ENCODE assay signal across 11 cellular contexts in genomic region chr4:153513596-153513995, GRCh38. TPM values are rescaled to one million over a fixed set of nuclear protein-coding genes. Genes with fewer than 3 reads are reported as not detected.
DNase-seq lines count a peak whose midpoint lies in the region; ATAC-seq and TF ChIP-seq lines count a peak whose summit lies in the region.
"Had no signal": no experiment of that assay in that cellular context is flagged by ENCODE, and none has a peak within 500 bp of the region (broad histone marks: within the 10 kb centered on the region; RNA-seq: fewer than 3 reads in every experiment).

No MANE protein-coding gene starts in this region.

- WGBS in body of pancreas, 2 donors = 15 to 36% methylated on average over 1 of the region's 1 CpG
- whole genome bisulfite sequencing in mesodermal cell (ENCODE audit: insufficient coverage in 2 of 2), 2 experiments = no CpG with 5 or more reads among the region's 1 CpG
- WGBS in testis, 2 donors = 15 to 51% methylated on average over 1 of the region's 1 CpG
- WGBS in hepatocyte (ENCODE audit: low lambda C conversion rate, missing lambda C conversion rate) = 81% methylated on average over 1 of the region's 1 CpG

- H3K4me2 ChIP-seq in hepatocyte = no peak overlapping the region

- H3K36me3 ChIP-seq in HEK293 (ENCODE audit: control insufficient read depth in 2 of 2, insufficient read depth in 1 of 2, low read length in 2 of 2) = peaks cover 0 to 5% of the 10 kb centered on the region in 2 experiments; a peak in 1 of 3 replicates
- no peaks in the 10 kb centered on the region for H3K36me3 ChIP-seq in body of pancreas (replicated peaks in 1 of 2; ENCODE audit: insufficient read depth in 1 of 2, low read depth in 2 of 2)
- peaks cover 8% of the 10 kb centered on the region for H3K36me3 ChIP-seq in mesodermal cell (ENCODE audit: control insufficient read depth, insufficient read depth, low read length)
- no peaks in the 10 kb centered on the region for H3K36me3 ChIP-seq in testis (ENCODE audit: low read depth, missing control alignments)
- H3K36me3 ChIP-seq in hepatocyte (replicated peaks; ENCODE audit: insufficient read depth, low read depth) = no peaks in the 10 kb centered on the region

- H3K4me3 ChIP-seq in AG09309 (ENCODE audit: control insufficient read depth, low read depth, low read length) (no peak overlapping the region), HEK293 (ENCODE audit: low read depth, low read length) (no peak overlapping the region), body of pancreas (no peak overlapping the region), mesodermal cell (ENCODE audit: extremely low read depth, insufficient read depth, low read length, poor library complexity, severe bottlenecking) (no peak overlapping the region), testis (no peak overlapping the region), hepatocyte (no peak overlapping the region)
- H3K4me3 ChIP-seq: skin epidermis had no signal

- no peaks in the 10 kb centered on the region for H3K27me3 ChIP-seq in body of pancreas
- no peaks in the 10 kb centered on the region for H3K27me3 ChIP-seq in testis
- no peaks in the 10 kb centered on the region for H3K27me3 ChIP-seq in hepatocyte

- TF ChIP-seq CTCF in AG09309 (IDR thresholded peaks at IDR 0.05; ENCODE audit: control insufficient read depth, insufficient read depth, low read depth, low read length, missing control alignments) (no peak), HEK293 (tag by site-specific recombination; IDR thresholded peaks at IDR 0.05) (no peak), body of pancreas (IDR thresholded peaks at IDR 0.05) (no peak), testis (IDR thresholded peaks at IDR 0.05) (no peak), hepatocyte (IDR thresholded peaks at IDR 0.05; ENCODE audit: poor library complexity) (no peak)

- no peaks in the 10 kb centered on the region for H4K20me1 ChIP-seq in hepatocyte (ENCODE audit: insufficient read depth, poor library complexity, severe bottlenecking)

- TF ChIP-seq POLR2A in body of pancreas (IDR thresholded peaks at IDR 0.05) (no peak), testis (IDR thresholded peaks at IDR 0.05) (no peak)

- DNase-seq in AG09309 (ENCODE audit: low read depth) (peak; percentile 55), body of pancreas (no peak), testis (no peak), hepatocyte (ENCODE audit: low spot score) (no peak)
- DNase-seq: NCI-H526, substantia nigra had no signal

- H3K4me1 ChIP-seq in HEK293 (ENCODE audit: control insufficient read depth, insufficient read depth, low read length) (peaks cover 8% of the 10 kb centered on the region), body of pancreas (peaks cover 66% of the 10 kb centered on the region), mesodermal cell (ENCODE audit: control insufficient read depth, insufficient read depth, low read length, poor library complexity, severe bottlenecking) (peaks cover 17% of the 10 kb centered on the region), testis (no peaks in the 10 kb centered on the region), hepatocyte (ENCODE audit: insufficient read depth) (peaks cover 5% of the 10 kb centered on the region)

- H3K9me3 ChIP-seq in HEK293 (ENCODE audit: control insufficient read depth, insufficient read depth, low read depth, low read length) (no peaks in the 10 kb centered on the region), body of pancreas (no peaks in the 10 kb centered on the region), mesodermal cell (ENCODE audit: control insufficient read depth, low read length) (no peaks in the 10 kb centered on the region), testis (no peaks in the 10 kb centered on the region), hepatocyte (ENCODE audit: low read depth) (no peaks in the 10 kb centered on the region)

- H3K9me2 ChIP-seq in hepatocyte (replicated peaks; ENCODE audit: insufficient read depth) = no peaks in the 10 kb centered on the region

- H2AFZ ChIP-seq in hepatocyte = no peak overlapping the region

- POLR2A ChIA-PET in HEK293 (lab: Yijun Ruan, JAX) = no interaction called here

- no peaks in the 10 kb centered on the region for H3K79me2 ChIP-seq in hepatocyte

- ATAC-seq in body of pancreas = no peak
- ATAC-seq in GM21825 (IDR thresholded peaks at IDR 0.05; ENCODE audit: unreplicated experiment) = no peak
- no peak for ATAC-seq in HG03175 (IDR thresholded peaks at IDR 0.05; ENCODE audit: unreplicated experiment)

- intact Hi-C loops in body of pancreas (cut with DNase I) (no loop called here), testis (cut with DNase I; ENCODE audit: low total_unique reads) (no loop called here)

- H3K27ac ChIP-seq in HEK293 (ENCODE audit: extremely low read depth, low read depth, low read length) (no peak overlapping the region), body of pancreas (peak overlapping the region in 3 of 4 donors; percentile 44 to 59 (median 46)), mesodermal cell (ENCODE audit: low read depth, low read length, severe bottlenecking) (peak overlapping the region; percentile 49), testis (no peak overlapping the region), hepatocyte (no peak overlapping the region)

- CTCF ChIA-PET in HEK293 (lab: Yijun Ruan, JAX) = interaction anchor here (0.9 to 1.2 kb wide), 2 partner anchors 51 to 61 kb away, joined by 3 read pairs; no protein-coding TSS in a partner anchor

TF ChIP-seq in HEK293, 187 proteins besides CTCF, POLR2A, EP300 and RAD21:
- TF ChIP-seq, protein P1, sequence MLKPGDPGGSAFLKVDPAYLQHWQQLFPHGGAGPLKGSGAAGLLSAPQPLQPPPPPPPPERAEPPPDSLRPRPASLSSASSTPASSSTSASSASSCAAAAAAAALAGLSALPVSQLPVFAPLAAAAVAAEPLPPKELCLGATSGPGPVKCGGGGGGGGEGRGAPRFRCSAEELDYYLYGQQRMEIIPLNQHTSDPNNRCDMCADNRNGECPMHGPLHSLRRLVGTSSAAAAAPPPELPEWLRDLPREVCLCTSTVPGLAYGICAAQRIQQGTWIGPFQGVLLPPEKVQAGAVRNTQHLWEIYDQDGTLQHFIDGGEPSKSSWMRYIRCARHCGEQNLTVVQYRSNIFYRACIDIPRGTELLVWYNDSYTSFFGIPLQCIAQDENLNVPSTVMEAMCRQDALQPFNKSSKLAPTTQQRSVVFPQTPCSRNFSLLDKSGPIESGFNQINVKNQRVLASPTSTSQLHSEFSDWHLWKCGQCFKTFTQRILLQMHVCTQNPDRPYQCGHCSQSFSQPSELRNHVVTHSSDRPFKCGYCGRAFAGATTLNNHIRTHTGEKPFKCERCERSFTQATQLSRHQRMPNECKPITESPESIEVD (tag by site-specific recombination; IDR thresholded peaks at IDR 0.05) = peak; percentile 76
- TF ChIP-seq ZNF639 (tag by site-specific recombination; IDR thresholded peaks at IDR 0.05) (0 out of 2 replicates have a peak, but pooled peaks have one; percentile 2), ZNF174 (tag by site-specific recombination; IDR thresholded peaks at IDR 0.05) (no peak)

RNA-seq across cellular contexts. Expression of gene TMEM131L, which starts 47.4 kb away (rescaled TPM):
- 10 to 100 TPM; 47.1 to 63.6 TPM for total RNA-seq in body of pancreas
- polyA plus RNA-seq in mesodermal cell (2013, experiment 1 of 2) = 10.6 TPM
- polyA plus RNA-seq in mesodermal cell (2013, experiment 2 of 2) = 12.5 TPM
- total RNA-seq in testis = 10 to 100 TPM; 12.6 to 15.0 TPM
- 9.1 TPM for polyA plus RNA-seq in testis (ENCODE audit: insufficient read depth, low read depth, low replicate concordance)
- 8.1 and 10.5 TPM in 2 replicates for total RNA-seq in hepatocyte
- polyA plus RNA-seq in hepatocyte = 5.8 and 6.3 TPM in 2 replicates

Comparison
In these comparisons a context has a peak if more than half of its experiments do, and no peak if none do; other contexts are left out.
1. H3K27ac ChIP-seq: peak in body of pancreas (3 of 4) and mesodermal cell (single experiment); none in HEK293 (single experiment), testis (0 of 2) and hepatocyte (single experiment).